In genomic region chr14:65412189-65412846, GRCh38 we compare ENCODE assay signal across 8 cellular contexts. TPM values are rescaled to one million over a fixed set of nuclear protein-coding genes. Genes with fewer than 3 reads are reported as not detected.
DNase-seq lines count a peak whose midpoint lies in the region; TF ChIP-seq lines count a peak whose summit lies in the region.

FUT8 (plus strand) TSS chr14:65412730; CDS start chr14:65561564, 148,834 bp downstream.

- peak within 1 kb of the TSS; percentile 97 for H2AFZ ChIP-seq in neuron (ENCODE audit: low read depth, low read length)

- TF ChIP-seq CTCF in HFF-Myc (IDR thresholded peaks at IDR 0.05; ENCODE audit: low read depth, low read length, missing control alignments), result peak; percentile 64

- in situ Hi-C loops in SK-MEL-5 (cut with HindIII; ENCODE audit: low pct_unique_long_range_greater_than_20kb, low sequenced_read_pairs), result no loop called here

- H3K4me1 ChIP-seq in neuron (ENCODE audit: insufficient read depth, low read length) (peaks cover 18% of the 10 kb centered on the region), subcutaneous abdominal adipose tissue (ENCODE audit: control insufficient read depth in 5 of 5, insufficient read depth in 5 of 5, low read length in 5 of 5) (peaks cover 0 to 32% (median 21%) of the 10 kb centered on the region in 5 donors)

- H3K4me3 ChIP-seq in GM08714 (ENCODE audit: low read length) (peak within 1 kb of the TSS; percentile 93), HFF-Myc (replicated peaks; ENCODE audit: low read depth, low read length) (peak within 1 kb of the TSS; percentile 85), neuron (ENCODE audit: low read length) (peak within 1 kb of the TSS; percentile 82), subcutaneous abdominal adipose tissue (ENCODE audit: low read depth in 1 of 5, low read length in 5 of 5) (peak within 1 kb of the TSS; percentile 78 to 96 (median 87))

- peak within 1 kb of the TSS; percentile 81 for H3K27ac ChIP-seq in subcutaneous abdominal adipose tissue (ENCODE audit: low read depth, low read length)

- H3K9me3 ChIP-seq in neuron (ENCODE audit: low read length) (no peaks in the 10 kb centered on the region), subcutaneous abdominal adipose tissue (ENCODE audit: control insufficient read depth in 5 of 5, low read length in 5 of 5) (no peaks in the 10 kb centered on the region)

- peak within 1 kb of the TSS; percentile 75 to 89 (median 84) for H3K9ac ChIP-seq in subcutaneous abdominal adipose tissue (ENCODE audit: low read length in 5 of 5)

- DNase-seq in HFF-Myc (ENCODE audit: extremely low read depth, low read depth) (peak; percentile 86), MV-4-11 (lab: John Stamatoyannopoulos, UW) (peak; percentile 86), SK-MEL-5 (ENCODE audit: low read depth, low spot score) (peak; percentile 94), foreskin melanocyte (peak; percentile 95)
- DNase-seq in activated naive CD4-positive, alpha-beta T cell treated with Interleukin-2 at 50 U/mL for 16 hours, result peak; percentile 95

- H3K27me3 ChIP-seq in neuron (ENCODE audit: insufficient read depth, low read length) (no peaks in the 10 kb centered on the region), subcutaneous abdominal adipose tissue (ENCODE audit: control insufficient read depth in 5 of 5, insufficient read depth in 4 of 5, low read length in 5 of 5) (no peaks in the 10 kb centered on the region)

- H3K36me3 ChIP-seq in neuron (ENCODE audit: insufficient read depth, low read length), result no peaks in the 10 kb centered on the region
- H3K36me3 ChIP-seq in subcutaneous abdominal adipose tissue (ENCODE audit: control insufficient read depth in 5 of 5, insufficient read depth in 5 of 5, low read length in 5 of 5), result no peaks in the 10 kb centered on the region

RNA-seq across cellular contexts. Expression of gene FUT8, which starts in this region (rescaled TPM):
- total RNA-seq in SK-MEL-5 (2014; rRNA removed; shearing (Covaris generic)), result 14.3 and 16.2 TPM in 2 replicates
- polyA plus RNA-seq in SK-MEL-5 (2015; cell fraction: cytosol; rRNA removed), result 14.2 and 23.1 TPM in 2 replicates
- 2.5 and 4.8 TPM in 2 replicates for polyA plus RNA-seq in SK-MEL-5 (2015; cell fraction: nucleus; rRNA removed)

Comparison
In these comparisons a context has a peak if more than half of its experiments do, and no peak if none do; other contexts are left out.
1. Peak in every context shown above with its lines: DNase-seq, H3K4me3 ChIP-seq and H3K27ac ChIP-seq.